In genomic region chr4:4195354-4195753, GRCh38 we compare ENCODE assay signal across 38 cellular contexts. TPM values are rescaled to one million over a fixed set of nuclear protein-coding genes. Genes with fewer than 3 reads are reported as not detected.
"Had no signal": no experiment of that assay in that cellular context is flagged by ENCODE, and none has a peak within 500 bp of the region (broad histone marks: within the 10 kb centered on the region; RNA-seq: fewer than 3 reads in every experiment).

No MANE protein-coding gene starts in this region.

- DNase-seq: Karpas-422, Kasumi-1, MG63, MM.1S, MV-4-11, NCI-H1048, NCI-H1092, NCI-H1092 treated with DMSO at 0.1 percent for 48 hours, NCI-H1105, NCI-H1105 treated with DMSO at 0.1 percent for 48 hours, NCI-H1417, NCI-H1417 treated with DMSO at 0.1 percent for 48 hours, NCI-H1436, NCI-H1436 treated with DMSO at 0.1 percent for 48 hours, NCI-H146, NCI-H1694, NCI-H1694 treated with DMSO at 0.1 percent for 48 hours, NCI-H187, NCI-H187 treated with DMSO at 0.1 percent for 48 hours, NCI-H1930, NCI-H2029, NCI-H2029 treated with DMSO at 0.1 percent for 48 hours, NCI-H2081, NCI-H2081 treated with DMSO at 0.1 percent for 48 hours, NCI-H2107, NCI-H2171, NCI-H2171 treated with DMSO at 0.1 percent for 48 hours, NCI-H2227 treated with DMSO at 0.1 percent for 48 hours, NCI-H226, NCI-H345, NCI-H446, NCI-H446 treated with DMSO at 0.1 percent for 48 hours, NCI-H510A, NCI-H510A treated with DMSO at 0.1 percent for 48 hours had no signal

- H3K4me3 ChIP-seq: MG63 had no signal

- H3K9me3 ChIP-seq: MG63 had no signal

- H3K27me3 ChIP-seq: MG63 had no signal

- H3K36me3 ChIP-seq: MG63 had no signal

RNA-seq across cellular contexts. Expression of gene OTOP1, which starts 31.4 kb away (rescaled TPM):
- total RNA-seq: LHCN-M2, M059J, MCF 10A, NCI-H460 had no signal
